15 cellular contexts compared by ENCODE assay signal in the genomic region with DNA sequence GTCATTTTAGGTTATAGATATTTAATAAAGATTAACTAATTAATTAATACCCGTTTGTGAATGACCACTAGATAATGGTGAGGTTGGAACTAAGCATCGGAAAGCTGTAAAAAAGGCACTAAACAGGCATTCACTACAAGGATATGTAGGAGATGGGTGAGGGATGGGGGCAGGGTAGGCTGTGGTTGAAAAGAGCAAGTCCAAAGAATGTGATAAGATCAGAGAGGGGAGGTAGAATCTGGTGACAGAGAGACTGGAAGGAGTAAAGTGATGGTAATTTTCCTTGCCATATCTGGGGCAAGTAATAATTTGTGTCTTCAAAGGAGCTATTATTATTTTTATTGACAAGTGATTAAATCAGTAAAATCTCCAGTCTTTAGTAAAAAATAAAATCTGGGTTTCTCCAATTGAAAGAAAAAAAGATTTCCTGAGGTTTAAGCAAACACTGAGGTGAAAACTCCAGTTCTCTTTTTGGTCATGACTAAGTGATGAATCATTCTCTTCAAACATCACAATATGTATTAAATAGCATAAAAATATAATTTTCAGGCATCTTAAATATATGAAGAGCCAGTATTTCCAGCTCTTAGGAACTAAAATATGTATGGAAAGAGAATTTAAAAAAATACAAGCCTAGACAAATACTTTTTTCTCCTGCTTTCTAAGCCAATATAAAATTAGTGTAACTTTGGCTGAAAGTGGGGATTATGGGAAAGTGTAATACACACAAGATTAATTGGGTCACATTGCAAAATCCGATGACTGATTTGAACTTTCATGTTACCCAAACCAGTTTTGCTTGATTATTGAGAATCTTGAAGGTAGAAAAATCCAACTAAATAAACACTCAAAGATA.
DNase-seq lines count a peak whose midpoint lies in the region; ATAC-seq, FAIRE-seq and TF ChIP-seq lines count a peak whose summit lies in the region.
"Had no signal": no experiment of that assay in that cellular context is flagged by ENCODE, and none has a peak within 500 bp of the region (broad histone marks: within the 10 kb centered on the region; RNA-seq: fewer than 3 reads in every experiment).

No MANE protein-coding gene starts in this region.

- TF ChIP-seq CTCF in MCF 10A (IDR thresholded peaks at IDR 0.05; ENCODE audit: unreplicated experiment) (no peak), breast epithelium (IDR thresholded peaks at IDR 0.05) (no peak), foreskin keratinocyte (conservative IDR thresholded peaks at IDR 0.05) (no peak), GM10266 (IDR thresholded peaks at IDR 0.05; ENCODE audit: control insufficient read depth, insufficient read depth, low read depth, missing control alignments) (no peak)

- H3K36me3 ChIP-seq in breast epithelium, result no peaks in the 10 kb centered on the region
- H3K36me3 ChIP-seq: right atrium auricular region had no signal

- intact Hi-C loops in MCF 10A (cut with micrococcal nuclease) (no loop called here), breast epithelium (cut with DNase I; ENCODE audit: low total_unique reads) (no loop called here)

- no peak for FAIRE-seq in urothelium cell line (lab: Jason Lieb, UNC)

- peaks cover 6 to 14% of the 10 kb centered on the region in 2 donors for H3K9me3 ChIP-seq in breast epithelium

- H3K27ac ChIP-seq in breast epithelium (no peak overlapping the region), foreskin keratinocyte (peak overlapping the region; percentile 59)
- H3K27ac ChIP-seq: right atrium auricular region had no signal

- no peak overlapping the region for H3K4me3 ChIP-seq in breast epithelium
- H3K4me3 ChIP-seq: right atrium auricular region had no signal

- ATAC-seq in foreskin keratinocyte, result peak; percentile 76

- DNase-seq in MCF 10A (ENCODE audit: unreplicated experiment) (peak; percentile 57), breast epithelium (ENCODE audit: low spot score in 2 of 2) (no peak), SW 1271 (lab: John Stamatoyannopoulos, UW) (peak; percentile 1 to 55), foreskin keratinocyte (peak; percentile 75 to 87), urothelium cell line (ENCODE audit: low spot score) (peak; percentile 65), NCI-H446 (lab: John Stamatoyannopoulos, UW) (no peak), LoVo (ENCODE audit: low spot score) (no peak), GM10266 (ENCODE audit: extremely low spot score) (no peak)
- DNase-seq: activated CD8-positive, alpha-beta memory T cell treated with anti-CD3 and anti-CD28 coated beads, Interleukin-2, amount 50 U/mL, for 4 hours; AML-193; foreskin melanocyte; NCI-H82 had no signal

- peaks cover 27% of the 10 kb centered on the region for H3K4me1 Mint-ChIP-seq in MCF 10A (ENCODE audit: insufficient read depth, unreplicated experiment)
- H3K4me1 Mint-ChIP-seq: brain had no signal

- H3K27ac Mint-ChIP-seq in MCF 10A (ENCODE audit: low read depth, unreplicated experiment), result peak overlapping the region; percentile 78
- H3K27ac Mint-ChIP-seq: brain; T-helper 2 cell treated with Interferon-gamma antibody and Interleukin-4, amounts not matched to agents 5 μg/mL and 100 μg/mL, for 36 hours had no signal

- H3K27me3 ChIP-seq in breast epithelium (no peaks in the 10 kb centered on the region), foreskin keratinocyte (no peaks in the 10 kb centered on the region)
- H3K27me3 ChIP-seq: right atrium auricular region had no signal

- H3K4me3 Mint-ChIP-seq in MCF 10A (ENCODE audit: unreplicated experiment), result peak overlapping the region; percentile 30
- H3K4me3 Mint-ChIP-seq: brain; T-helper 2 cell treated with Interferon-gamma antibody and Interleukin-4, amounts not matched to agents 5 μg/mL and 100 μg/mL, for 36 hours had no signal

- no peaks in the 10 kb centered on the region for H3K36me3 Mint-ChIP-seq in MCF 10A (ENCODE audit: insufficient read depth, unreplicated experiment)

- CTCF ChIA-PET in MCF 10A (lab: Yijun Ruan, JAX), result interaction anchor here (0.6 kb wide), 1 partner anchor 345 kb away, joined by 3 read pairs; no protein-coding TSS in a partner anchor

- H3K27me3 Mint-ChIP-seq in MCF 10A (ENCODE audit: insufficient read depth, unreplicated experiment), result no peaks in the 10 kb centered on the region

- BruUV-seq in MCF 10A (replicated peaks; lab: Mats Ljungman, UMichigan), result no TSS peak

- H3K4me1 ChIP-seq in breast epithelium (no peaks in the 10 kb centered on the region), foreskin keratinocyte (peaks cover 45% of the 10 kb centered on the region)
- H3K4me1 ChIP-seq: right atrium auricular region had no signal

- peaks cover 8% of the 10 kb centered on the region for H3K9me3 Mint-ChIP-seq in MCF 10A (ENCODE audit: unreplicated experiment)

- POLR2A ChIA-PET in MCF 10A (lab: Yijun Ruan, JAX), result no interaction called here

- TF ChIP-seq POLR2A in breast epithelium (IDR thresholded peaks at IDR 0.05), result no peak

Comparison
In these comparisons a context has a peak if more than half of its experiments do, and no peak if none do; other contexts are left out.
1. DNase-seq: peak in MCF 10A (single experiment), SW 1271 (2 of 2), foreskin keratinocyte (2 of 2) and urothelium cell line (single experiment); none in breast epithelium (0 of 2), NCI-H446 (0 of 2), LoVo (single experiment) and GM10266 (single experiment).